ENCODE assay signal across 8 cellular contexts in genomic region chr11:57499413-57499982, GRCh38. TPM values are rescaled to one million over a fixed set of nuclear protein-coding genes. Genes with fewer than 3 reads are reported as not detected.
A peak's percentile ranks its signal among the peaks of the same experiment; 100 is the strongest.
DNase-seq lines count a peak whose midpoint lies in the region; ATAC-seq and TF ChIP-seq lines count a peak whose summit lies in the region.

No MANE protein-coding gene starts in this region.

- H3K27me3 ChIP-seq in SK-N-SH (ENCODE audit: insufficient read depth) = no peaks in the 10 kb centered on the region
- no peaks in the 10 kb centered on the region for H3K27me3 ChIP-seq in layer of hippocampus (ENCODE audit: control insufficient read depth, insufficient read depth, low read length)

- H3K9me2 ChIP-seq in SK-N-SH = no peaks in the 10 kb centered on the region

- peaks cover 11 to 12% of the 10 kb centered on the region in 2 experiments; a peak in 2 of 4 replicates for H3K4me1 ChIP-seq in SK-N-SH (ENCODE audit: control insufficient read depth in 1 of 2, insufficient read depth in 2 of 2, low read depth in 1 of 2, low read length in 1 of 2)

- no peak overlapping the region for H3K9ac ChIP-seq in SK-N-SH

- BruUV-seq in Calu3 (replicated peaks; lab: Mats Ljungman, UMichigan) = no TSS peak

- ATAC-seq in GM21360 (IDR thresholded peaks at IDR 0.05; ENCODE audit: unreplicated experiment) = peak; percentile 95
- ATAC-seq in HG03575 (IDR thresholded peaks at IDR 0.05; ENCODE audit: extremely low read depth, insufficient number of reproducible peaks, low FRiP score, unreplicated experiment) = peak; percentile 98
- ATAC-seq in GM18873 (IDR thresholded peaks at IDR 0.05; ENCODE audit: low FRiP score, unreplicated experiment) = no peak

- CTCF ChIA-PET in Calu3 (lab: Charles Lee) (no interaction called here), SK-N-SH (lab: Yijun Ruan, JAX) (interaction anchor here (0.8 to 27.2 kb wide), 10 partner anchors 10 to 145 kb away, joined by 3 to 517 read pairs (median 4); partner anchors contain the start of genes RTN4RL2 and TIMM10)

- H3K36me3 Mint-ChIP-seq in Calu3 (ENCODE audit: insufficient read depth, unreplicated experiment) = peaks cover 25% of the 10 kb centered on the region

- no peaks in the 10 kb centered on the region for H3K36me3 ChIP-seq in SK-N-SH (replicated peaks in 1 of 2; ENCODE audit: control insufficient read depth in 1 of 2, insufficient read depth in 2 of 2, low read length in 1 of 2)

- H3K4me2 ChIP-seq in SK-N-SH = peak overlapping the region; percentile 79

- H3K4me3 Mint-ChIP-seq in Calu3 (ENCODE audit: low read depth, unreplicated experiment) = peak overlapping the region; percentile 57

- no peaks in the 10 kb centered on the region for H3F3A ChIP-seq in SK-N-SH (replicated peaks; ENCODE audit: insufficient read depth)

- intact Hi-C loops in Calu3 (cut with micrococcal nuclease; ENCODE audit: unreplicated experiment) = no loop called here

- H3K4me3 ChIP-seq in SK-N-SH (ENCODE audit: low read depth in 2 of 2, low read length in 1 of 2) = peak overlapping the region; percentile 30 to 36; a peak in 3 of 4 replicates

- H3K27ac Mint-ChIP-seq in Calu3 (ENCODE audit: unreplicated experiment) = peak overlapping the region; percentile 17

- no peak for TF ChIP-seq RAD21 in SK-N-SH (IDR thresholded peaks at IDR 0.05; ENCODE audit: low read length)

- H2AFZ ChIP-seq in SK-N-SH (ENCODE audit: low read depth) = peak overlapping the region; percentile 96

- 4% methylated on average over 25 of the region's 35 CpGs for WGBS in SK-N-SH (ENCODE audit: low lambda C conversion rate)

- no peaks in the 10 kb centered on the region for H4K20me1 ChIP-seq in SK-N-SH (ENCODE audit: insufficient read depth)

- TF ChIP-seq CTCF in Calu3 (IDR thresholded peaks at IDR 0.05; ENCODE audit: unreplicated experiment) (no peak), SK-N-SH (IDR thresholded peaks at IDR 0.05) (no peak)

- no peaks in the 10 kb centered on the region for H3K9me3 ChIP-seq in SK-N-SH

- H3K27ac ChIP-seq in SK-N-SH (ENCODE audit: low read depth in 2 of 2, low read length in 1 of 2) (peak overlapping the region in 1 of 2 experiments; percentile 51; a peak in 1 of 4 replicates), layer of hippocampus (ENCODE audit: low read depth, low read length) (peak overlapping the region; percentile 86)

- POLR2A ChIA-PET in SK-N-SH (lab: Yijun Ruan, JAX) = interaction anchor here (1.1 kb wide), 1 partner anchor 15 kb away, joined by 5 read pairs; the partner anchor contains the start of gene SLC43A1

- TF ChIP-seq EP300 in SK-N-SH (IDR thresholded peaks at IDR 0.05; ENCODE audit: borderline replicate concordance in 1 of 2, low read depth in 1 of 2, low read length in 1 of 2) = no peak

- H3K79me2 ChIP-seq in SK-N-SH (ENCODE audit: insufficient read depth) = no peaks in the 10 kb centered on the region

- no peaks in the 10 kb centered on the region for H3K27me3 Mint-ChIP-seq in Calu3 (ENCODE audit: unreplicated experiment)

- DNase-seq in Calu3 = peak; percentile 94
- DNase-seq in SK-N-SH = peak; percentile 100
- DNase-seq in dedifferentiated amniotic fluid mesenchymal stem cell (ENCODE audit: extremely low spot score) = peak; percentile 76
- DNase-seq in smooth muscle cell of the brain vasculature (ENCODE audit: low read depth, low spot score) = peak; percentile 85

- no peaks in the 10 kb centered on the region for H3K9me3 Mint-ChIP-seq in Calu3 (ENCODE audit: low read depth, unreplicated experiment)

- peaks cover 44% of the 10 kb centered on the region for H3K4me1 Mint-ChIP-seq in Calu3 (ENCODE audit: low read depth, unreplicated experiment)

TF ChIP-seq in SK-N-SH, 30 proteins besides CTCF, POLR2A, EP300 and RAD21:
- TF ChIP-seq TAF1 (IDR thresholded peaks at IDR 0.05; ENCODE audit: borderline replicate concordance, low read depth, low read length) = peak; percentile 31; the same call in 1 of the 2 replicates
- TF ChIP-seq NFIC (IDR thresholded peaks at IDR 0.05; ENCODE audit: borderline replicate concordance) = 0 out of 2 replicates have a peak, but pooled peaks have one; percentile 24
- TF ChIP-seq YY1 (IDR thresholded peaks at IDR 0.05; ENCODE audit: low read depth) = no peak

RNA-seq across cellular contexts. Expression of gene SLC43A1, which starts 16.0 kb away (rescaled TPM):
- 9.5 and 12.5 TPM in 2 replicates for total RNA-seq in Calu3 (2022)
- polyA plus RNA-seq in SK-N-SH (2012; rRNA removed) = 3.7 and 4.4 TPM in 2 replicates
- 1.7 and 3.2 TPM in 2 replicates for polyA plus RNA-seq in SK-N-SH (2012; cell fraction: cytosol; rRNA removed)
- polyA plus RNA-seq in SK-N-SH (2012; cell fraction: nucleus; rRNA removed) = 11.4 and 13.9 TPM in 2 replicates

RNA-seq across cellular contexts. Expression of gene TIMM10, which starts 31.1 kb away (rescaled TPM):
- 68.5 and 73.5 TPM in 2 replicates for total RNA-seq in Calu3 (2022)
- polyA plus RNA-seq in SK-N-SH (2012; rRNA removed) = 179 and 189 TPM in 2 replicates
- 164 and 176 TPM in 2 replicates for polyA plus RNA-seq in SK-N-SH (2012; cell fraction: cytosol; rRNA removed)
- polyA plus RNA-seq in SK-N-SH (2012; cell fraction: nucleus; rRNA removed) = 53.8 and 76.0 TPM in 2 replicates

RNA-seq across cellular contexts. Expression of gene SMTNL1, which starts 37.9 kb away (rescaled TPM):
- total RNA-seq in Calu3 (2022) = not detected in 2 replicates
- not detected in 2 replicates for polyA plus RNA-seq in SK-N-SH (2012; rRNA removed)
- not detected in 2 replicates for polyA plus RNA-seq in SK-N-SH (2012; cell fraction: cytosol; rRNA removed)
- not detected in 2 replicates for polyA plus RNA-seq in SK-N-SH (2012; cell fraction: nucleus; rRNA removed)

RNA-seq across cellular contexts. Expression of gene RTN4RL2, which starts 39.2 kb away (rescaled TPM):
- 1.9 and 3.6 TPM in 2 replicates for total RNA-seq in Calu3 (2022)
- 0.08 and 0.30 TPM in 2 replicates for polyA plus RNA-seq in SK-N-SH (2012; rRNA removed)
- 0.13 and 0.39 TPM in 2 replicates for polyA plus RNA-seq in SK-N-SH (2012; cell fraction: cytosol; rRNA removed)
- 0.26 and 0.65 TPM in 2 replicates for polyA plus RNA-seq in SK-N-SH (2012; cell fraction: nucleus; rRNA removed)
